30 cellular contexts compared by ENCODE assay signal in genomic region chr12:113211160-113211559, GRCh38. TPM values are rescaled to one million over a fixed set of nuclear protein-coding genes. Genes with fewer than 3 reads are reported as not detected.
DNase-seq lines count a peak whose midpoint lies in the region; ATAC-seq and TF ChIP-seq lines count a peak whose summit lies in the region.
"Had no signal": no experiment of that assay in that cellular context is flagged by ENCODE, and none has a peak within 500 bp of the region (broad histone marks: within the 10 kb centered on the region; RNA-seq: fewer than 3 reads in every experiment).

No MANE protein-coding gene starts in this region.

- H4K20me1 ChIP-seq in OCI-LY1 (ENCODE audit: insufficient read depth, low read length), result no peaks in the 10 kb centered on the region

- H3K27me3 Mint-ChIP-seq in activated naive CD4-positive, alpha-beta T cell treated with anti-CD3 and anti-CD28 coated beads, Interleukin-2, amount 10 ng/mL, durations not matched to agents 7 days and 5 days, result no peaks in the 10 kb centered on the region
- peaks cover 3% of the 10 kb centered on the region for H3K27me3 Mint-ChIP-seq in dendritic cell treated with granulocyte-macrophage colony-stimulating factor and Interleukin-4, amounts not matched to agents 40 ng/mL and 50 ng/mL, for 4 days

- intact Hi-C loops in dendritic cell treated with granulocyte-macrophage colony-stimulating factor and Interleukin-4, amounts not matched to agents 40 ng/mL and 50 ng/mL, for 4 days (cut with micrococcal nuclease), result no loop called here
- intact Hi-C loops in aorta (cut with DNase I), result no loop called here

- H3K27ac ChIP-seq in OCI-LY1 (ENCODE audit: low read depth, low read length, poor library complexity, severe bottlenecking), result peak overlapping the region; percentile 99
- H3K27ac ChIP-seq in aorta (ENCODE audit: low read depth in 1 of 2, low read length in 2 of 2), result no peak overlapping the region
- H3K27ac ChIP-seq: cardiac muscle cell, coronary artery, foreskin keratinocyte, KMS-11, Peyer's patch, psoas muscle, stomach, thyroid gland had no signal

- TF ChIP-seq CTCF in OCI-LY1 (IDR thresholded peaks at IDR 0.05; ENCODE audit: low read length), result no peak

- no peak overlapping the region for H3K4me3 Mint-ChIP-seq in activated naive CD4-positive, alpha-beta T cell treated with anti-CD3 and anti-CD28 coated beads, Interleukin-2, amount 10 ng/mL, durations not matched to agents 7 days and 5 days
- H3K4me3 Mint-ChIP-seq in dendritic cell treated with granulocyte-macrophage colony-stimulating factor and Interleukin-4, amounts not matched to agents 40 ng/mL and 50 ng/mL, for 4 days, result no peak overlapping the region
- H3K4me3 Mint-ChIP-seq: HFFc6 had no signal

- H3K36me3 Mint-ChIP-seq in activated naive CD4-positive, alpha-beta T cell treated with anti-CD3 and anti-CD28 coated beads, Interleukin-2, amount 10 ng/mL, durations not matched to agents 7 days and 5 days, result peaks cover 2% of the 10 kb centered on the region
- peaks cover 5% of the 10 kb centered on the region for H3K36me3 Mint-ChIP-seq in dendritic cell treated with granulocyte-macrophage colony-stimulating factor and Interleukin-4, amounts not matched to agents 40 ng/mL and 50 ng/mL, for 4 days (ENCODE audit: low read depth)

- H3K9me3 Mint-ChIP-seq in activated naive CD4-positive, alpha-beta T cell treated with anti-CD3 and anti-CD28 coated beads, Interleukin-2, amount 10 ng/mL, durations not matched to agents 7 days and 5 days, result no peaks in the 10 kb centered on the region
- no peaks in the 10 kb centered on the region for H3K9me3 Mint-ChIP-seq in dendritic cell treated with granulocyte-macrophage colony-stimulating factor and Interleukin-4, amounts not matched to agents 40 ng/mL and 50 ng/mL, for 4 days
- H3K9me3 Mint-ChIP-seq: HFFc6 had no signal

- H3K4me1 Mint-ChIP-seq in activated naive CD4-positive, alpha-beta T cell treated with anti-CD3 and anti-CD28 coated beads, Interleukin-2, amount 10 ng/mL, durations not matched to agents 7 days and 5 days, result peaks cover 73% of the 10 kb centered on the region
- peaks cover 81% of the 10 kb centered on the region for H3K4me1 Mint-ChIP-seq in dendritic cell treated with granulocyte-macrophage colony-stimulating factor and Interleukin-4, amounts not matched to agents 40 ng/mL and 50 ng/mL, for 4 days (ENCODE audit: low read depth)

- peak overlapping the region; percentile 66 for H3K27ac Mint-ChIP-seq in activated naive CD4-positive, alpha-beta T cell treated with anti-CD3 and anti-CD28 coated beads, Interleukin-2, amount 10 ng/mL, durations not matched to agents 7 days and 5 days
- peak overlapping the region; percentile 59 for H3K27ac Mint-ChIP-seq in dendritic cell treated with granulocyte-macrophage colony-stimulating factor and Interleukin-4, amounts not matched to agents 40 ng/mL and 50 ng/mL, for 4 days
- H3K27ac Mint-ChIP-seq: HFFc6 had no signal

- POLR2A ChIA-PET in HEK293T (lab: Yijun Ruan, JAX), result no interaction called here

- H2AFZ ChIP-seq in OCI-LY1 (ENCODE audit: low read length), result no peak overlapping the region

- CTCF ChIA-PET in activated naive CD4-positive, alpha-beta T cell treated with anti-CD3 and anti-CD28 coated beads, Interleukin-2, amount 10 ng/mL, durations not matched to agents 7 days and 5 days (lab: Charles Lee), result interaction anchor here (0.5 to 1.5 kb wide), 2 partner anchors 14 to 37 kb away, joined by 3 to 4 read pairs; no protein-coding TSS in a partner anchor
- CTCF ChIA-PET in HEK293T (lab: Yijun Ruan, JAX), result no interaction called here

- no peaks in the 10 kb centered on the region for H3K9me3 ChIP-seq in OCI-LY1 (ENCODE audit: low read length)
- no peaks in the 10 kb centered on the region for H3K9me3 ChIP-seq in aorta (ENCODE audit: control insufficient read depth, low read length)
- H3K9me3 ChIP-seq: Caco-2, Peyer's patch, psoas muscle, stomach, thyroid gland had no signal

- H3K27me3 ChIP-seq in OCI-LY1 (ENCODE audit: insufficient read depth, low read length) (no peaks in the 10 kb centered on the region), aorta (ENCODE audit: control insufficient read depth in 1 of 2, insufficient read depth in 2 of 2, low read length in 1 of 2) (no peaks in the 10 kb centered on the region)
- H3K27me3 ChIP-seq: cardiac muscle cell, foreskin keratinocyte, Peyer's patch, stomach, thyroid gland had no signal

- 0 out of 2 replicates have a peak, but pooled peaks cover 9% of the 10 kb centered on the region for H3F3A ChIP-seq in OCI-LY1 (ENCODE audit: insufficient read depth, low read length)

- 93 to 94% methylated on average over 6 of the region's 6 CpGs for WGBS in aorta, 2 donors

- peaks cover 42% of the 10 kb centered on the region for H3K36me3 ChIP-seq in OCI-LY1 (ENCODE audit: insufficient read depth, low read length)
- no peaks in the 10 kb centered on the region for H3K36me3 ChIP-seq in aorta (ENCODE audit: control insufficient read depth in 1 of 2, insufficient read depth in 2 of 2, low read length in 1 of 2)
- H3K36me3 ChIP-seq: cardiac muscle cell, Peyer's patch, stomach, thyroid gland had no signal

- H3K4me1 ChIP-seq in OCI-LY1 (ENCODE audit: insufficient read depth, low read length, severe bottlenecking) (peaks cover 92% of the 10 kb centered on the region), aorta (ENCODE audit: control insufficient read depth in 1 of 2, insufficient read depth in 2 of 2, low read length in 2 of 2) (peaks cover 2 to 3% of the 10 kb centered on the region in 2 donors)

- ATAC-seq in aorta (ENCODE audit: low FRiP score), result no peak
- ATAC-seq: foreskin keratinocyte, left cardiac atrium, psoas muscle had no signal

- H3K79me2 ChIP-seq in OCI-LY1 (ENCODE audit: insufficient read depth, low read length), result peaks cover 13% of the 10 kb centered on the region; the same call in 1 of the 2 replicates

- H3K9ac ChIP-seq in OCI-LY1 (ENCODE audit: low read length), result peak overlapping the region; percentile 83; the same call in 1 of the 2 replicates
- H3K9ac ChIP-seq: KMS-11 had no signal

- no peak for DNase-seq in activated naive CD4-positive, alpha-beta T cell treated with anti-CD3 and anti-CD28 coated beads, Interleukin-2, amount 10 ng/mL, durations not matched to agents 7 days and 5 days
- no peak for DNase-seq in activated naive CD4-positive, alpha-beta T cell treated with anti-CD3 and anti-CD28 coated beads, Interleukin-2, amount 50 U/mL, for 16 hours
- DNase-seq in aorta, result peak; percentile 12 to 16
- no peak for DNase-seq in HEK293T (ENCODE audit: extremely low spot score)
- no peak for DNase-seq in AG08396 (ENCODE audit: low spot score)
- DNase-seq: activated CD4-positive, alpha-beta T cell treated with anti-CD3 and anti-CD28 coated beads, Interleukin-2, amount 50 U/mL, for 48 hours; anterior cingulate cortex; Caco-2; DMS79 treated with DMSO at 0.1 percent for 48 hours; foreskin keratinocyte; HFFc6; left cardiac atrium; MM.1S; NCI-H1417; NCI-H2081; NCI-H2227 treated with DMSO at 0.1 percent for 48 hours; NCI-H526 treated with DMSO at 0.1 percent for 48 hours; Peyer's patch; psoas muscle; SHP77 treated with DMSO at 0.1 percent for 48 hours; stimulated activated CD4-positive, alpha-beta T cell treated with anti-CD3 and anti-CD28 coated beads, Interleukin-15, amount 100 ng/mL, for 24 hours; stomach; T1000; thyroid gland had no signal

- H3K9me2 ChIP-seq in OCI-LY1 (ENCODE audit: low read depth, low read length), result no peaks in the 10 kb centered on the region

- peak overlapping the region; percentile 66; the same call in 1 of the 2 replicates for H3K4me2 ChIP-seq in OCI-LY1 (ENCODE audit: low read length)
- H3K4me2 ChIP-seq: KMS-11 had no signal

- H3K4me3 ChIP-seq in OCI-LY1 (ENCODE audit: low read depth, low read length, poor library complexity, severe bottlenecking) (no peak overlapping the region), aorta (ENCODE audit: low read length in 2 of 2) (no peak overlapping the region)
- H3K4me3 ChIP-seq: BLaER1 treated with 17β-estradiol and CSF1 and Interleukin-3, amounts not matched to agents 10 nM and 100 nM; cardiac muscle cell; coronary artery; Peyer's patch; psoas muscle; stomach; thyroid gland had no signal

TF ChIP-seq in HEK293T, 16 proteins besides CTCF, POLR2A, EP300 and RAD21:
- TF ChIP-seq SUZ12 (IDR thresholded peaks at IDR 0.05) (no peak), SP1 (IDR thresholded peaks at IDR 0.05) (no peak)

RNA-seq across cellular contexts. Expression of gene TPCN1, which starts 10.1 kb away (rescaled TPM):
- 100 to 1,000 TPM in 1 of 2 donors, 10 to 100 TPM in 1; 65.9 to 128 TPM for total RNA-seq in aorta
- 100 to 1,000 TPM in 1 of 2 donors, 10 to 100 TPM in 1; 21.4 to 108 TPM for polyA plus RNA-seq in aorta

RNA-seq across cellular contexts. Expression of gene RITA1, which starts 25.6 kb away (rescaled TPM):
- 10 to 100 TPM in 1 of 2 donors, 1 to 10 TPM in 1; 6.1 to 10.0 TPM for total RNA-seq in aorta
- polyA plus RNA-seq in aorta, result 10 to 100 TPM; 10.8 to 11.5 TPM

RNA-seq across cellular contexts. Expression of gene DDX54, which starts 25.9 kb away (rescaled TPM):
- 10 to 100 TPM; 47.2 to 48.6 TPM for total RNA-seq in aorta
- polyA plus RNA-seq in aorta, result 10 to 100 TPM; 12.6 to 70.8 TPM

Comparison
In these comparisons a context has a peak if more than half of its experiments do, and no peak if none do; other contexts are left out.
1. DNase-seq: peak in aorta (2 of 2); none in activated naive CD4-positive, alpha-beta T cell treated with anti-CD3 and anti-CD28 coated beads, Interleukin-2, amount 10 ng/mL, durations not matched to agents 7 days and 5 days (single experiment), activated naive CD4-positive, alpha-beta T cell treated with anti-CD3 and anti-CD28 coated beads, Interleukin-2, amount 50 U/mL, for 16 hours (single experiment), HEK293T (single experiment) and AG08396 (single experiment).